28 cellular contexts compared by ENCODE assay signal in genomic region chr12:89247962-89248361, GRCh38.
DNase-seq lines count a peak whose midpoint lies in the region; ATAC-seq and TF ChIP-seq lines count a peak whose summit lies in the region.
"Had no signal": no experiment of that assay in that cellular context is flagged by ENCODE, and none has a peak within 500 bp of the region (broad histone marks: within the 10 kb centered on the region; RNA-seq: fewer than 3 reads in every experiment).

No MANE protein-coding gene starts in this region.

- no peaks in the 10 kb centered on the region for H3K36me3 ChIP-seq in SK-N-SH (replicated peaks in 1 of 2; ENCODE audit: control insufficient read depth in 1 of 2, insufficient read depth in 2 of 2, low read length in 1 of 2)
- H3K36me3 ChIP-seq: BLaER1 treated with 17β-estradiol and CSF1 and Interleukin-3, amounts not matched to agents 10 nM and 100 nM; colonic mucosa; HAP-1; heart left ventricle; SJSA1; transverse colon had no signal

- no peak overlapping the region for H3K9ac ChIP-seq in SK-N-SH
- H3K9ac ChIP-seq: BLaER1 treated with 17β-estradiol and CSF1 and Interleukin-3, amounts not matched to agents 10 nM and 100 nM had no signal

- intact Hi-C loops in left colon (cut with DNase I, micrococcal nuclease) = no loop called here

- no peaks in the 10 kb centered on the region for H3K27me3 Mint-ChIP-seq in type B pancreatic cell
- H3K27me3 Mint-ChIP-seq: activated CD4-positive, alpha-beta T cell treated with anti-CD3 and anti-CD28 coated beads for 36 hours; T-helper 17 cell had no signal

- no peaks in the 10 kb centered on the region for H3K36me3 Mint-ChIP-seq in type B pancreatic cell

- H3K27ac Mint-ChIP-seq in type B pancreatic cell = peak overlapping the region; percentile 22
- H3K27ac Mint-ChIP-seq: activated CD4-positive, alpha-beta T cell treated with anti-CD3 and anti-CD28 coated beads for 36 hours; endodermal cell; T-helper 17 cell had no signal

- H4K20me1 ChIP-seq in SK-N-SH (ENCODE audit: insufficient read depth) = no peaks in the 10 kb centered on the region
- H4K20me1 ChIP-seq: BLaER1 treated with 17β-estradiol and CSF1 and Interleukin-3, amounts not matched to agents 10 nM and 100 nM had no signal

- in situ Hi-C loops in GM13977 (cut with MboI; ENCODE audit: low pct_unique_long_range_greater_than_20kb, low sequenced_read_pairs, unreplicated experiment) = no loop called here

- peak in 1 of 2 experiments; percentile 49; a peak in 1 of 4 replicates for TF ChIP-seq EP300 in SK-N-SH (IDR thresholded peaks at IDR 0.05; ENCODE audit: borderline replicate concordance in 1 of 2, low read depth in 1 of 2, low read length in 1 of 2)

- H3K4me1 ChIP-seq in SK-N-SH (ENCODE audit: control insufficient read depth in 1 of 2, insufficient read depth in 2 of 2, low read depth in 1 of 2, low read length in 1 of 2) = peaks cover 0 to 37% of the 10 kb centered on the region in 2 experiments; a peak in 2 of 4 replicates
- H3K4me1 ChIP-seq: colonic mucosa, HAP-1 had no signal

- peak; percentile 11 for DNase-seq in SK-N-SH
- DNase-seq in NCI-H69 (lab: John Stamatoyannopoulos, UW) = peak; percentile 56
- peak; percentile 79 for DNase-seq in fibroblast of mammary gland (ENCODE audit: low read depth)
- DNase-seq in type B pancreatic cell (ENCODE audit: extremely low spot score, unreplicated experiment) = no peak
- no peak for DNase-seq in GM13977 (ENCODE audit: low spot score)
- DNase-seq in left colon = no peak
- DNase-seq: activated CD4-positive, alpha-beta T cell treated with anti-CD3 and anti-CD28 coated beads for 36 hours; activated CD8-positive, alpha-beta memory T cell treated with anti-CD3 and anti-CD28 coated beads for 24 hours; activated gamma-delta T cell; activated T-cell treated with anti-CD3 and anti-CD28 coated beads, Interleukin-2, amount 50 U/mL, for 1 hour; amygdala; colonic mucosa; DMS79 treated with DMSO at 0.1 percent for 48 hours; heart left ventricle; KBM-7; left cardiac atrium; MM.1S; NCI-H1436; NCI-H2171 treated with DMSO at 0.1 percent for 48 hours; nucleus accumbens; T-helper 17 cell; transverse colon had no signal

- POLR2A ChIA-PET in SK-N-SH (lab: Yijun Ruan, JAX) = interaction anchor here (0.9 to 2.0 kb wide), 5 partner anchors 29 to 104 kb away, joined by 3 to 15 read pairs (median 3); partner anchors contain the start of gene DUSP6

- CTCF ChIA-PET in SK-N-SH (lab: Yijun Ruan, JAX) = interaction anchor here (0.8 to 1.7 kb wide), 11 partner anchors 11 to 277 kb away, joined by 3 to 7 read pairs (median 4); partner anchors contain the start of gene GALNT4

- H3K4me3 Mint-ChIP-seq in type B pancreatic cell = no peak overlapping the region
- H3K4me3 Mint-ChIP-seq: activated CD4-positive, alpha-beta T cell treated with anti-CD3 and anti-CD28 coated beads for 36 hours; endodermal cell; T-helper 17 cell had no signal

- H3F3A ChIP-seq in SK-N-SH (replicated peaks; ENCODE audit: insufficient read depth) = no peaks in the 10 kb centered on the region

- H3K9me2 ChIP-seq in SK-N-SH = no peaks in the 10 kb centered on the region

- TF ChIP-seq CTCF in SK-N-SH (IDR thresholded peaks at IDR 0.05) = no peak
- no peak for TF ChIP-seq CTCF in fibroblast of mammary gland (conservative IDR thresholded peaks at IDR 0.05; ENCODE audit: control insufficient read depth, insufficient read depth, low read depth, low read length)
- no peak for TF ChIP-seq CTCF in type B pancreatic cell (conservative IDR thresholded peaks at IDR 0.05)
- no peak for TF ChIP-seq CTCF in GM13977 (IDR thresholded peaks at IDR 0.05; ENCODE audit: extremely low read depth, insufficient read depth, missing control alignments)

- H3K4me3 ChIP-seq in SK-N-SH (ENCODE audit: low read depth in 2 of 2, low read length in 1 of 2) (no peak overlapping the region), fibroblast of mammary gland (ENCODE audit: control insufficient read depth, low read depth, low read length) (no peak overlapping the region)
- H3K4me3 ChIP-seq: BLaER1 treated with 17β-estradiol and CSF1 and Interleukin-3, amounts not matched to agents 10 nM and 100 nM; colonic mucosa; HAP-1; heart left ventricle; SJSA1; transverse colon had no signal

- H3K4me2 ChIP-seq in SK-N-SH = no peak overlapping the region

- 61% methylated on average over 2 of the region's 2 CpGs for WGBS in SK-N-SH (ENCODE audit: low lambda C conversion rate)

- ATAC-seq in SK-N-SH treated with all-trans-retinoic acid at 6 μM for 48 hours = no peak
- ATAC-seq in HG02840 (IDR thresholded peaks at IDR 0.05; ENCODE audit: low FRiP score, unreplicated experiment) = no peak
- no peak for ATAC-seq in left colon
- ATAC-seq: activated CD4-positive, alpha-beta T cell treated with anti-CD3 and anti-CD28 coated beads for 36 hours; heart left ventricle; left cardiac atrium; T-helper 17 cell had no signal

- H3K9me3 ChIP-seq in SK-N-SH = no peaks in the 10 kb centered on the region
- H3K9me3 ChIP-seq: BLaER1 treated with 17β-estradiol and CSF1 and Interleukin-3, amounts not matched to agents 10 nM and 100 nM; colonic mucosa; HAP-1; heart left ventricle; SJSA1; transverse colon had no signal

- no peak for TF ChIP-seq RAD21 in SK-N-SH (IDR thresholded peaks at IDR 0.05; ENCODE audit: low read length)

- H2AFZ ChIP-seq in SK-N-SH (ENCODE audit: low read depth) = no peak overlapping the region

- no peaks in the 10 kb centered on the region for H3K79me2 ChIP-seq in SK-N-SH (ENCODE audit: insufficient read depth)

- peaks cover 40% of the 10 kb centered on the region for H3K4me1 Mint-ChIP-seq in type B pancreatic cell (ENCODE audit: unreplicated experiment)

- peak overlapping the region in 1 of 2 experiments; percentile 94; a peak in 2 of 4 replicates for H3K27ac ChIP-seq in SK-N-SH (ENCODE audit: low read depth in 2 of 2, low read length in 1 of 2)
- H3K27ac ChIP-seq: BLaER1 treated with 17β-estradiol and CSF1 and Interleukin-3, amounts not matched to agents 10 nM and 100 nM; colonic mucosa; heart left ventricle; SJSA1; transverse colon had no signal

- H3K9me3 Mint-ChIP-seq in type B pancreatic cell = peaks cover 13% of the 10 kb centered on the region
- H3K9me3 Mint-ChIP-seq: endodermal cell had no signal

- H3K27me3 ChIP-seq in SK-N-SH (ENCODE audit: insufficient read depth) = no peaks in the 10 kb centered on the region
- H3K27me3 ChIP-seq: BLaER1 treated with 17β-estradiol and CSF1 and Interleukin-3, amounts not matched to agents 10 nM and 100 nM; colonic mucosa; heart left ventricle; SJSA1; transverse colon had no signal

TF ChIP-seq in SK-N-SH, 30 proteins besides CTCF, POLR2A, EP300 and RAD21 (continues in another document):
- TF ChIP-seq, protein P1, sequence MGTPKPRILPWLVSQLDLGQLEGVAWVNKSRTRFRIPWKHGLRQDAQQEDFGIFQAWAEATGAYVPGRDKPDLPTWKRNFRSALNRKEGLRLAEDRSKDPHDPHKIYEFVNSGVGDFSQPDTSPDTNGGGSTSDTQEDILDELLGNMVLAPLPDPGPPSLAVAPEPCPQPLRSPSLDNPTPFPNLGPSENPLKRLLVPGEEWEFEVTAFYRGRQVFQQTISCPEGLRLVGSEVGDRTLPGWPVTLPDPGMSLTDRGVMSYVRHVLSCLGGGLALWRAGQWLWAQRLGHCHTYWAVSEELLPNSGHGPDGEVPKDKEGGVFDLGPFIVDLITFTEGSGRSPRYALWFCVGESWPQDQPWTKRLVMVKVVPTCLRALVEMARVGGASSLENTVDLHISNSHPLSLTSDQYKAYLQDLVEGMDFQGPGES (IDR thresholded peaks at IDR 0.05; ENCODE audit: low read depth, low read length) = no peak
- TF ChIP-seq RCOR1 (IDR thresholded peaks at IDR 0.05; ENCODE audit: low read length) (peak; percentile 5; the same call in 1 of the 2 replicates), RFX5 (IDR thresholded peaks at IDR 0.05; ENCODE audit: low read length) (no peak), MXI1 (IDR thresholded peaks at IDR 0.05; ENCODE audit: low read depth, low read length) (0 out of 2 replicates have a peak, but pooled peaks have one; percentile 28), MEF2A (IDR thresholded peaks at IDR 0.05; ENCODE audit: borderline replicate concordance, low read depth) (no peak), GATA2 (CRISPR knock-in tag; IDR thresholded peaks at IDR 0.05) (0 out of 2 replicates have a peak, but pooled peaks have one; percentile 17), NFIC (IDR thresholded peaks at IDR 0.05; ENCODE audit: borderline replicate concordance) (no peak), ELF1 (IDR thresholded peaks at IDR 0.05) (no peak), TEAD4 (IDR thresholded peaks at IDR 0.05; ENCODE audit: borderline replicate concordance, insufficient read depth) (no peak), NRF1 (IDR thresholded peaks at IDR 0.05; ENCODE audit: low read depth, low read length) (no peak), SIN3A (IDR thresholded peaks at IDR 0.05; ENCODE audit: borderline replicate concordance, low read depth, low read length) (no peak)

TF ChIP-seq in SK-N-SH treated with all-trans-retinoic acid at 6 μM for 48 hours, 23 proteins besides CTCF, POLR2A, EP300 and RAD21 (continues in another document):
- TF ChIP-seq POU6F1 (CRISPR knock-in tag; IDR thresholded peaks at IDR 0.05; ENCODE audit: borderline replicate concordance, low read depth) = no peak
- TF ChIP-seq ARNTL (CRISPR knock-in tag; IDR thresholded peaks at IDR 0.05; ENCODE audit: borderline replicate concordance, low read depth) = no peak
- TF ChIP-seq ISL1 (CRISPR knock-in tag; IDR thresholded peaks at IDR 0.05) = no peak

Comparison
In these comparisons a context has a peak if more than half of its experiments do, and no peak if none do; other contexts are left out.
1. DNase-seq: peak in SK-N-SH (single experiment), NCI-H69 (single experiment) and fibroblast of mammary gland (single experiment); none in type B pancreatic cell (single experiment), GM13977 (single experiment) and left colon (0 of 2).